9 cellular contexts compared by ENCODE assay signal in genomic region chr11:11842426-11843008, GRCh38. TPM values are rescaled to one million over a fixed set of nuclear protein-coding genes. Genes with fewer than 3 reads are reported as not detected.
DNase-seq lines count a peak whose midpoint lies in the region; ATAC-seq and TF ChIP-seq lines count a peak whose summit lies in the region.
"Had no signal": no experiment of that assay in that cellular context is flagged by ENCODE, and none has a peak within 500 bp of the region (broad histone marks: within the 10 kb centered on the region; RNA-seq: fewer than 3 reads in every experiment).

No MANE protein-coding gene starts in this region.

- peak overlapping the region; percentile 89 for H3K9ac ChIP-seq in HUES48 (ENCODE audit: low read depth, low read length)
- peak overlapping the region; percentile 90 for H3K9ac ChIP-seq in adipocyte (ENCODE audit: low read length)

- no peak overlapping the region for H3K27ac Mint-ChIP-seq in endothelial cell (ENCODE audit: unreplicated experiment)
- H3K27ac Mint-ChIP-seq: stimulated activated naive CD8-positive, alpha-beta T cell treated with anti-CD3 and anti-CD28 coated beads, Interleukin-15, Interleukin-2, amounts not matched to agents 100 ng/mL and 50 ng/mL, for 24 hours had no signal

- H3K36me3 ChIP-seq in HUES48 (ENCODE audit: control insufficient read depth, insufficient read depth, low read length) (no peaks in the 10 kb centered on the region), RWPE2 (ENCODE audit: low read depth) (no peaks in the 10 kb centered on the region), adipocyte (ENCODE audit: control insufficient read depth, insufficient read depth, low read length, severe bottlenecking) (no peaks in the 10 kb centered on the region), right atrium auricular region (no peaks in the 10 kb centered on the region), sigmoid colon (no peaks in the 10 kb centered on the region)

- peak overlapping the region; percentile 96 for H3K27ac ChIP-seq in HUES48 (ENCODE audit: low read depth, low read length)
- H3K27ac ChIP-seq in RWPE2 (ENCODE audit: poor library complexity, severe bottlenecking), result peak overlapping the region; percentile 72
- peak overlapping the region; percentile 99 for H3K27ac ChIP-seq in right atrium auricular region
- peak overlapping the region; percentile 94 to 99 (median 98) for H3K27ac ChIP-seq in sigmoid colon

- H3K4me3 ChIP-seq in HUES48 (ENCODE audit: low read depth, low read length) (peak overlapping the region; percentile 96), RWPE2 (ENCODE audit: severe bottlenecking) (peak overlapping the region; percentile 74), adipocyte (ENCODE audit: low read length) (peak overlapping the region; percentile 83), right atrium auricular region (peak overlapping the region; percentile 73 to 75), sigmoid colon (peak overlapping the region; percentile 65 to 86 (median 82))

- TF ChIP-seq POLR2A in sigmoid colon (IDR thresholded peaks at IDR 0.05), result peak; percentile 60 to 70

- TF ChIP-seq CTCF in RWPE2 (IDR thresholded peaks at IDR 0.05; ENCODE audit: poor library complexity, severe bottlenecking), result no peak
- TF ChIP-seq CTCF in right atrium auricular region (IDR thresholded peaks at IDR 0.05), result no peak
- no peak for TF ChIP-seq CTCF in sigmoid colon (IDR thresholded peaks at IDR 0.05)
- no peak for TF ChIP-seq CTCF in endothelial cell (IDR thresholded peaks at IDR 0.05; ENCODE audit: unreplicated experiment)

- 0% methylated on average over 17 of the region's 17 CpGs for WGBS in sigmoid colon, 2 donors

- H3K4me3 Mint-ChIP-seq in endothelial cell (ENCODE audit: unreplicated experiment), result no peak overlapping the region
- H3K4me3 Mint-ChIP-seq: stimulated activated naive CD8-positive, alpha-beta T cell treated with anti-CD3 and anti-CD28 coated beads, Interleukin-15, Interleukin-2, amounts not matched to agents 100 ng/mL and 50 ng/mL, for 24 hours had no signal

- intact Hi-C loops in sigmoid colon (cut with DNase I), result loop anchor here (5.0 kb wide), 2 partner anchors 35 to 910 kb away; no protein-coding TSS in a partner anchor

- peaks cover 38% of the 10 kb centered on the region for H3K4me1 ChIP-seq in HUES48 (ENCODE audit: control insufficient read depth, insufficient read depth, low read length)
- peaks cover 26% of the 10 kb centered on the region for H3K4me1 ChIP-seq in RWPE2 (ENCODE audit: insufficient read depth, poor library complexity, severe bottlenecking)
- H3K4me1 ChIP-seq in adipocyte (ENCODE audit: control insufficient read depth, insufficient read depth, low read length), result peaks cover 38% of the 10 kb centered on the region
- peaks cover 0 to 48% of the 10 kb centered on the region in 2 donors for H3K4me1 ChIP-seq in right atrium auricular region
- H3K4me1 ChIP-seq in sigmoid colon, result peaks cover 2 to 50% (median 40%) of the 10 kb centered on the region in 4 donors

- no peak for TF ChIP-seq EP300 in sigmoid colon (IDR thresholded peaks at IDR 0.05)

- H3K27me3 ChIP-seq in HUES48 (ENCODE audit: control insufficient read depth, insufficient read depth, low read length), result no peaks in the 10 kb centered on the region
- H3K27me3 ChIP-seq in RWPE2 (ENCODE audit: insufficient read depth, poor library complexity, severe bottlenecking), result no peaks in the 10 kb centered on the region
- H3K27me3 ChIP-seq in adipocyte (replicated peaks; ENCODE audit: control insufficient read depth, insufficient read depth, low read length), result no peaks in the 10 kb centered on the region
- no peaks in the 10 kb centered on the region for H3K27me3 ChIP-seq in right atrium auricular region
- H3K27me3 ChIP-seq in sigmoid colon, result no peaks in the 10 kb centered on the region

- no peaks in the 10 kb centered on the region for H3K36me3 Mint-ChIP-seq in endothelial cell (ENCODE audit: low read depth, unreplicated experiment)

- DNase-seq in DMS79 treated with DMSO at 0.1 percent for 48 hours (lab: John Stamatoyannopoulos, UW) (peak; percentile 75), RWPE2 (ENCODE audit: low spot score) (no peak), adipocyte (ENCODE audit: low read depth) (peak; percentile 92), right atrium auricular region (ENCODE audit: low spot score) (peak; percentile 69), sigmoid colon (peak; percentile 80), endothelial cell (ENCODE audit: low spot score) (no peak)

- H3K9me3 ChIP-seq in HUES48 (ENCODE audit: control insufficient read depth, insufficient read depth, low read length) (no peaks in the 10 kb centered on the region), RWPE2 (ENCODE audit: severe bottlenecking) (no peaks in the 10 kb centered on the region), adipocyte (ENCODE audit: control insufficient read depth, low read length) (no peaks in the 10 kb centered on the region), right atrium auricular region (no peaks in the 10 kb centered on the region), sigmoid colon (no peaks in the 10 kb centered on the region)

- ATAC-seq in GM21447 (IDR thresholded peaks at IDR 0.05; ENCODE audit: unreplicated experiment) (peak; percentile 50), RWPE2 (ENCODE audit: low read depth) (peak; percentile 51)

- H3K4me1 Mint-ChIP-seq in endothelial cell (ENCODE audit: unreplicated experiment), result peaks cover 21% of the 10 kb centered on the region

- no peaks in the 10 kb centered on the region for H3K9me3 Mint-ChIP-seq in endothelial cell (ENCODE audit: unreplicated experiment)
- H3K9me3 Mint-ChIP-seq: stimulated activated naive CD8-positive, alpha-beta T cell treated with anti-CD3 and anti-CD28 coated beads, Interleukin-15, Interleukin-2, amounts not matched to agents 100 ng/mL and 50 ng/mL, for 24 hours had no signal

- H3K27me3 Mint-ChIP-seq in endothelial cell (ENCODE audit: unreplicated experiment), result peaks cover 4% of the 10 kb centered on the region

RNA-seq across cellular contexts. Expression of gene USP47, which starts 0.7 kb away (rescaled TPM):
- total RNA-seq in right atrium auricular region (10 to 100 TPM; 58.7 to 61.3 TPM), sigmoid colon (100 to 1,000 TPM in 3 of 4 donors, 10 to 100 TPM in 1; 84.9 to 105 (median 103) TPM), endothelial cell (ENCODE audit: unreplicated experiment) (45.1 TPM)
- 10 to 100 TPM; 10.6 to 21.3 (median 17.4) TPM for polyA plus RNA-seq in sigmoid colon

Comparison
In these comparisons a context has a peak if more than half of its experiments do, and no peak if none do; other contexts are left out.
1. DNase-seq: peak in DMS79 treated with DMSO at 0.1 percent for 48 hours (single experiment), adipocyte (single experiment), right atrium auricular region (single experiment) and sigmoid colon (single experiment); none in RWPE2 (single experiment) and endothelial cell (single experiment).
2. Peak in every context shown above with its lines, with median percentiles within 50 percentile points of each other: H3K27ac ChIP-seq and H3K4me3 ChIP-seq.